Comparison of ENCODE assay signal across 10 cellular contexts in genomic region chr4:156949373-156949814, GRCh38. TPM values are rescaled to one million over a fixed set of nuclear protein-coding genes. Genes with fewer than 3 reads are reported as not detected.
A peak's percentile ranks its signal among the peaks of the same experiment; 100 is the strongest.
DNase-seq lines count a peak whose midpoint lies in the region; ATAC-seq, FAIRE-seq and TF ChIP-seq lines count a peak whose summit lies in the region.
"Had no signal": no experiment of that assay in that cellular context is flagged by ENCODE, and none has a peak within 500 bp of the region (broad histone marks: within the 10 kb centered on the region; RNA-seq: fewer than 3 reads in every experiment).

No MANE protein-coding gene starts in this region.

- peaks cover 11 to 70% (median 69%) of the 10 kb centered on the region in 3 donors for H3K4me1 ChIP-seq in pancreas

- DNase-seq in CD1c-positive myeloid dendritic cell (ENCODE audit: extremely low spot score) = peak; percentile 54
- DNase-seq in RPMI7951 (ENCODE audit: low read depth) = peak; percentile 70
- peak; percentile 91 for DNase-seq in fibroblast of pulmonary artery (ENCODE audit: low read depth)
- DNase-seq in pancreas = no peak
- no peak for DNase-seq in KG1 (lab: John Stamatoyannopoulos, UW)
- no peak for DNase-seq in activated CD8-positive, alpha-beta memory T cell treated with anti-CD3 and anti-CD28 coated beads, Interleukin-2, amount 50 U/mL, for 48 hours
- DNase-seq in cerebellar nuclear complex (lab: John Stamatoyannopoulos, UW) = no peak

- no peaks in the 10 kb centered on the region for H3K9me3 ChIP-seq in pancreas
- H3K9me3 ChIP-seq: neutrophil had no signal

- peak overlapping the region in 2 of 4 donors; percentile 53 to 54 for H3K27ac ChIP-seq in pancreas
- H3K27ac ChIP-seq: neutrophil had no signal

- TF ChIP-seq CTCF in fibroblast of pulmonary artery (IDR thresholded peaks at IDR 0.05; ENCODE audit: low read length, missing control alignments) (no peak), pancreas (IDR thresholded peaks at IDR 0.05) (no peak)

- H3K36me3 ChIP-seq in pancreas = no peaks in the 10 kb centered on the region
- H3K36me3 ChIP-seq: neutrophil had no signal

- intact Hi-C loops in pancreas (cut with DNase I) = no loop called here

- WGBS in pancreas, 2 donors = 59 to 68% methylated on average over 2 of the region's 2 CpGs

- peak; percentile 51 for FAIRE-seq in pancreas (lab: Jason Lieb, UNC)

- no peaks in the 10 kb centered on the region for H3K27me3 ChIP-seq in pancreas
- H3K27me3 ChIP-seq: neutrophil had no signal

- ATAC-seq in pancreas = peak; percentile 62 to 73 (median 70)
- ATAC-seq in HG02840 (IDR thresholded peaks at IDR 0.05; ENCODE audit: low FRiP score, unreplicated experiment) = no peak

- H3K4me3 ChIP-seq in fibroblast of pulmonary artery (replicated peaks; ENCODE audit: low read depth, low read length) (peak overlapping the region; percentile 13), pancreas (no peak overlapping the region)

RNA-seq across cellular contexts. Expression of gene PDGFC, which starts 22.2 kb away (rescaled TPM):
- 54.7 and 58.9 TPM in 2 replicates for total RNA-seq in RPMI7951 (2014; rRNA removed; shearing (Covaris generic))
- total RNA-seq in pancreas = 10 to 100 TPM; 10.8 to 32.9 (median 13.5) TPM
- polyA plus RNA-seq in pancreas = 10 to 100 TPM in 1 of 2 donors, 1 to 10 TPM in 1; 4.3 to 13.4 TPM
- total RNA-seq: activated CD8-positive, alpha-beta memory T cell treated with anti-CD3 and anti-CD28 coated beads for 36 hours had no signal

Comparison
In these comparisons a context has a peak if more than half of its experiments do, and no peak if none do; other contexts are left out.
1. DNase-seq: peak in CD1c-positive myeloid dendritic cell (single experiment), RPMI7951 (single experiment) and fibroblast of pulmonary artery (single experiment); none in pancreas (0 of 6), KG1 (single experiment), activated CD8-positive, alpha-beta memory T cell treated with anti-CD3 and anti-CD28 coated beads, Interleukin-2, amount 50 U/mL, for 48 hours (single experiment) and cerebellar nuclear complex (0 of 2).